Comparison of ENCODE assay signal across 8 cellular contexts in genomic region chr5:172834570-172835245, GRCh38. TPM values are rescaled to one million over a fixed set of nuclear protein-coding genes. Genes with fewer than 3 reads are reported as not detected.
DNase-seq lines count a peak whose midpoint lies in the region; ATAC-seq, FAIRE-seq and TF ChIP-seq lines count a peak whose summit lies in the region.

No MANE protein-coding gene starts in this region.

- H3K27me3 ChIP-seq in foreskin keratinocyte, result no peaks in the 10 kb centered on the region
- no peaks in the 10 kb centered on the region for H3K27me3 ChIP-seq in neuronal stem cell (ENCODE audit: control insufficient read depth in 3 of 3, insufficient read depth in 3 of 3, low read depth in 1 of 3, low read length in 3 of 3)

- peaks cover 35% of the 10 kb centered on the region for H3K4me1 Mint-ChIP-seq in WTC11

- FAIRE-seq in H54 (lab: Jason Lieb, UNC), result no peak

- H3K36me3 Mint-ChIP-seq in WTC11, result no peaks in the 10 kb centered on the region

- H3K4me1 ChIP-seq in foreskin keratinocyte (no peaks in the 10 kb centered on the region), neuronal stem cell (ENCODE audit: control insufficient read depth in 2 of 2, insufficient read depth in 1 of 2, low read depth in 1 of 2, low read length in 2 of 2) (peaks cover 0 to 17% of the 10 kb centered on the region in 2 donors)

- DNase-seq in AG04449 (ENCODE audit: low read depth, low spot score), result no peak
- peak; percentile 51 for DNase-seq in WTC11 (ENCODE audit: low spot score)
- peak in 1 of 2 donors; percentile 7 for DNase-seq in foreskin keratinocyte
- DNase-seq in neuronal stem cell (ENCODE audit: low spot score), result no peak
- no peak for DNase-seq in cerebellar nuclear complex (lab: John Stamatoyannopoulos, UW)
- DNase-seq in activated effector memory CD4-positive, alpha-beta T cell treated with anti-CD3 and anti-CD28 coated beads, Interleukin-2, amount 50 U/mL, for 16 hours, result no peak
- no peak for DNase-seq in H54 (ENCODE audit: insufficient read length, low spot score)

- H3K18ac ChIP-seq in neuronal stem cell (ENCODE audit: low read length), result peak overlapping the region; percentile 93

- no CpG with 5 or more reads among the region's 19 CpGs for WGBS in neuronal stem cell (ENCODE audit: extremely low coverage in 2 of 2, insufficient read length in 2 of 2, insufficient replicate concordance in 1 of 2), 2 donors

- no peak overlapping the region for H2BK12ac ChIP-seq in neuronal stem cell (ENCODE audit: low read length)

- no peak overlapping the region for H3K14ac ChIP-seq in neuronal stem cell (ENCODE audit: low read length)

- H2BK15ac ChIP-seq in neuronal stem cell (ENCODE audit: low read length), result no peak overlapping the region

- no peaks in the 10 kb centered on the region for H3K79me1 ChIP-seq in neuronal stem cell (ENCODE audit: low read depth, low read length)

- H2AFZ ChIP-seq in neuronal stem cell (ENCODE audit: low read length), result peak overlapping the region; percentile 91

- H3K4me2 ChIP-seq in neuronal stem cell (ENCODE audit: insufficient read depth, low read length, poor library complexity, severe bottlenecking), result peak overlapping the region; percentile 90

- no peaks in the 10 kb centered on the region for H3K9me3 Mint-ChIP-seq in WTC11

- H4K91ac ChIP-seq in neuronal stem cell (ENCODE audit: low read depth, low read length, poor library complexity), result no peak overlapping the region

- H3K4me3 ChIP-seq in AG04449 (ENCODE audit: low read depth, low read length) (peak overlapping the region; percentile 91), neuronal stem cell (ENCODE audit: low read length in 2 of 2) (peak overlapping the region; percentile 87 to 93)

- no peaks in the 10 kb centered on the region for H3K27me3 Mint-ChIP-seq in WTC11 (ENCODE audit: low read depth)

- peak overlapping the region; percentile 32 for H3K23ac ChIP-seq in neuronal stem cell (ENCODE audit: low read depth, low read length, poor library complexity)

- TF ChIP-seq POLR2A in H54 (IDR thresholded peaks at IDR 0.05; ENCODE audit: low read depth, low read length), result no peak

- TF ChIP-seq CTCF in AG04449 (IDR thresholded peaks at IDR 0.05; ENCODE audit: insufficient read depth, low read length, missing control alignments) (no peak), WTC11 (IDR thresholded peaks at IDR 0.05) (no peak), foreskin keratinocyte (conservative IDR thresholded peaks at IDR 0.05) (peak; percentile 5)

- POLR2A ChIA-PET in AG04449 (lab: Yijun Ruan, JAX) (interaction anchor here (0.6 to 2.9 kb wide), 2 partner anchors 64 to 70 kb away, joined by 4 to 19 read pairs; partner anchors contain the start of gene DUSP1), WTC11 (lab: Charles Lee) (interaction anchor here (0.6 to 1.5 kb wide), 4 partner anchors 51 to 1109 kb away, joined by 3 to 7 read pairs (median 4); partner anchors contain the start of gene DUSP1)

- H3K36me3 ChIP-seq in neuronal stem cell (replicated peaks in 1 of 2; ENCODE audit: control insufficient read depth in 2 of 2, insufficient read depth in 2 of 2, low read length in 2 of 2), result peaks cover 3 to 19% of the 10 kb centered on the region in 2 donors

- peak overlapping the region; percentile 88 for H3K9ac ChIP-seq in neuronal stem cell (ENCODE audit: low read depth, low read length, poor library complexity)

- peak overlapping the region; percentile 68; the same call in 1 of the 2 replicates for H3K27ac Mint-ChIP-seq in WTC11

- H2AK5ac ChIP-seq in neuronal stem cell (ENCODE audit: low read depth, low read length), result no peak overlapping the region

- no peak overlapping the region for H4K8ac ChIP-seq in neuronal stem cell (ENCODE audit: low read depth, low read length)

- H3K9me3 ChIP-seq in neuronal stem cell (replicated peaks in 1 of 2; ENCODE audit: control insufficient read depth in 2 of 2, insufficient read depth in 1 of 2, low read depth in 1 of 2, low read length in 2 of 2), result no peaks in the 10 kb centered on the region

- peak overlapping the region; percentile 85 for H3K4me3 Mint-ChIP-seq in WTC11

- H2BK120ac ChIP-seq in neuronal stem cell (ENCODE audit: low read depth, low read length), result no peak overlapping the region

- CTCF ChIA-PET in AG04449 (lab: Yijun Ruan, JAX) (interaction anchor here (0.6 to 3.6 kb wide), 7 partner anchors 10 to 128 kb away, joined by 3 to 18 read pairs (median 6); partner anchors contain the start of gene DUSP1), WTC11 (lab: Charles Lee) (interaction anchor here (2.1 to 3.9 kb wide), 2 partner anchors 63 to 120 kb away, joined by 7 to 20 read pairs; partner anchors contain the start of gene DUSP1)

- H3K27ac ChIP-seq in foreskin keratinocyte, result peak overlapping the region; percentile 83
- no peak overlapping the region for H3K27ac ChIP-seq in neuronal stem cell (replicated peaks; ENCODE audit: low read length)

- no peak overlapping the region for H3K4ac ChIP-seq in neuronal stem cell (ENCODE audit: low read length)

- ATAC-seq in GM21717 (IDR thresholded peaks at IDR 0.05; ENCODE audit: unreplicated experiment) (peak; percentile 19), WTC11 (peak; percentile 61), foreskin keratinocyte (peak; percentile 39)

- H2BK5ac ChIP-seq in neuronal stem cell (ENCODE audit: low read length), result no peak overlapping the region

TF ChIP-seq in WTC11, 78 proteins besides CTCF, POLR2A, EP300 and RAD21:
- TF ChIP-seq FOXP4 (CRISPR knock-in tag; IDR thresholded peaks at IDR 0.05) (no peak), MYBL2 (CRISPR knock-in tag; IDR thresholded peaks at IDR 0.05) (0 out of 2 replicates have a peak, but pooled peaks have one; percentile 2), ZNF281 (CRISPR knock-in tag; IDR thresholded peaks at IDR 0.05) (peak; percentile 84; the same call in 1 of the 2 replicates)

RNA-seq across cellular contexts. Expression of gene ERGIC1, which starts 0.7 kb away (rescaled TPM):
- total RNA-seq in WTC11 (2021) (89.8 to 101 TPM (median 97.1 TPM) in 3 replicates), foreskin keratinocyte (86.8 and 90.9 TPM in 2 replicates)
- 54.3 and 61.3 TPM in 2 replicates for polyA plus RNA-seq in foreskin keratinocyte
- 73.5 TPM for polyA plus RNA-seq in neuronal stem cell (2013, experiment 1 of 2)
- 73.3 TPM for polyA plus RNA-seq in neuronal stem cell (2013, experiment 2 of 2)
